ENCODE assay signal across 3 cellular contexts in genomic region chr1:28801461-28801860, GRCh38.
TF ChIP-seq lines count a peak whose summit lies in the region.

No MANE protein-coding gene starts in this region.

TF ChIP-seq in HepG2, 621 proteins besides CTCF, POLR2A, EP300 and RAD21 (continues in another document):
- TF ChIP-seq ZBTB4 (CRISPR knock-in tag; IDR thresholded peaks at IDR 0.05; ENCODE audit: borderline replicate concordance) (no peak), HOXA5 (CRISPR knock-in tag; IDR thresholded peaks at IDR 0.05) (no peak), CENPT (CRISPR knock-in tag; IDR thresholded peaks at IDR 0.05; ENCODE audit: low read depth) (no peak), MIER2 (CRISPR knock-in tag; IDR thresholded peaks at IDR 0.05) (no peak), XBP1 (CRISPR knock-in tag; IDR thresholded peaks at IDR 0.05) (no peak), ZFX (CRISPR knock-in tag; IDR thresholded peaks at IDR 0.05; ENCODE audit: low read depth) (no peak), SNAPC5 (CRISPR knock-in tag; IDR thresholded peaks at IDR 0.05; ENCODE audit: borderline replicate concordance) (no peak), JDP2 (CRISPR knock-in tag; IDR thresholded peaks at IDR 0.05; ENCODE audit: borderline replicate concordance) (no peak), ZNF234 (CRISPR knock-in tag; conservative IDR thresholded peaks at IDR 0.05) (no peak), HMGA1 (CRISPR knock-in tag; conservative IDR thresholded peaks at IDR 0.05) (no peak), NR2C2 (CRISPR knock-in tag; IDR thresholded peaks at IDR 0.05; ENCODE audit: borderline replicate concordance) (no peak), EED (CRISPR knock-in tag; IDR thresholded peaks at IDR 0.05) (no peak)

TF ChIP-seq in K562, 482 proteins besides CTCF, POLR2A, EP300 and RAD21:
- TF ChIP-seq ATF2 (CRISPR knock-in tag; IDR thresholded peaks at IDR 0.05), result no peak
- TF ChIP-seq KDM1A (IDR thresholded peaks at IDR 0.05), result peak; percentile 33 to 52; a peak in 2 of 4 replicates
- TF ChIP-seq RFX5 (IDR thresholded peaks at IDR 0.05; ENCODE audit: low read depth, low read length), result no peak

TF ChIP-seq in GM23338, 12 proteins besides CTCF, POLR2A, EP300 and RAD21:
- no peak for TF ChIP-seq ZNF462 (CRISPR knock-in tag; IDR thresholded peaks at IDR 0.05)
- no peak for TF ChIP-seq CREB1 (CRISPR knock-in tag; IDR thresholded peaks at IDR 0.05; ENCODE audit: low read depth)
- no peak for TF ChIP-seq ZNF331 (CRISPR knock-in tag; IDR thresholded peaks at IDR 0.05; ENCODE audit: low read depth)
- no peak for TF ChIP-seq NANOG (IDR thresholded peaks at IDR 0.05; ENCODE audit: borderline replicate concordance)
- no peak for TF ChIP-seq ZNF114 (CRISPR knock-in tag; IDR thresholded peaks at IDR 0.05)
